Comparison of ENCODE assay signal across 9 cellular contexts in genomic region chr13:106917024-106917491, GRCh38.
DNase-seq lines count a peak whose midpoint lies in the region; ATAC-seq and TF ChIP-seq lines count a peak whose summit lies in the region.
"Had no signal": no experiment of that assay in that cellular context is flagged by ENCODE, and none has a peak within 500 bp of the region (broad histone marks: within the 10 kb centered on the region; RNA-seq: fewer than 3 reads in every experiment).

No MANE protein-coding gene starts in this region.

- TF ChIP-seq CTCF in AG09309 (IDR thresholded peaks at IDR 0.05; ENCODE audit: control insufficient read depth, insufficient read depth, low read depth, low read length, missing control alignments) (no peak), heart right ventricle (IDR thresholded peaks at IDR 0.05) (no peak)

- H3K79me1 ChIP-seq in trophoblast cell (ENCODE audit: low read length): peaks cover 7% of the 10 kb centered on the region

- H3K36me3 ChIP-seq in heart right ventricle: no peaks in the 10 kb centered on the region
- H3K36me3 ChIP-seq in trophoblast cell (ENCODE audit: control insufficient read depth in 1 of 2, insufficient read depth in 2 of 2, low read length in 2 of 2): no peaks in the 10 kb centered on the region

- H3K79me2 ChIP-seq in trophoblast cell (ENCODE audit: control insufficient read depth, insufficient read depth, low read length, poor library complexity): peaks cover 4% of the 10 kb centered on the region

- 26 to 27% methylated on average over 27 to 28 of the region's 28 CpGs for WGBS in heart right ventricle, 2 donors
- WGBS in trophoblast cell (ENCODE audit: extremely low coverage, insufficient coverage, insufficient read length): no CpG with 5 or more reads among the region's 28 CpGs

- H4K8ac ChIP-seq in trophoblast cell (ENCODE audit: low read depth, low read length): peak overlapping the region; percentile 89

- no peak overlapping the region for H2BK12ac ChIP-seq in trophoblast cell (ENCODE audit: low read length)

- H3K9ac ChIP-seq in trophoblast cell (ENCODE audit: low read length): no peak overlapping the region

- H3K4me3 ChIP-seq in AG09309 (ENCODE audit: control insufficient read depth, low read depth, low read length): peak overlapping the region; percentile 57
- peak overlapping the region; percentile 45 to 76 (median 63) for H3K4me3 ChIP-seq in heart right ventricle
- no peak overlapping the region for H3K4me3 ChIP-seq in trophoblast cell (ENCODE audit: low read depth, low read length)

- DNase-seq in AG09309 (ENCODE audit: low read depth): no peak
- DNase-seq in heart right ventricle: peak; percentile 51
- no peak for DNase-seq in trophoblast cell
- no peak for DNase-seq in COLO829 (ENCODE audit: low spot score)
- DNase-seq: islet precursor cell had no signal

- H3K4me1 Mint-ChIP-seq in activated T-helper 17 cell treated with anti-CD3 and anti-CD28 coated beads, Interleukin-2, amount 50 U/mL, for 72 hours: no peaks in the 10 kb centered on the region

- H3K4me1 ChIP-seq in heart right ventricle (peaks cover 0 to 48% (median 17%) of the 10 kb centered on the region in 9 donors), trophoblast cell (ENCODE audit: control insufficient read depth in 1 of 2, insufficient read depth in 2 of 2, low read length in 2 of 2) (peaks cover 2 to 4% of the 10 kb centered on the region in 2 experiments)

- H3K4me2 ChIP-seq in trophoblast cell (ENCODE audit: low read length): peak overlapping the region; percentile 78

- H2AFZ ChIP-seq in trophoblast cell (ENCODE audit: insufficient read depth, low read length, poor library complexity): no peak overlapping the region

- intact Hi-C loops in heart right ventricle (cut with DNase I): loop anchor here in 7 of 10 donors (2.0 to 10.0 kb wide), 19 partner anchors 45 to 425 kb away; partner anchors contain the start of genes EFNB2 (in 5 of the 7) and ARGLU1 (in 2 of the 7)

- H3K23ac ChIP-seq in trophoblast cell (ENCODE audit: low read length): no peak overlapping the region

- H2BK120ac ChIP-seq in trophoblast cell (ENCODE audit: insufficient read depth, low read length, poor library complexity): no peak overlapping the region

- H3K27ac Mint-ChIP-seq in activated T-helper 17 cell treated with anti-CD3 and anti-CD28 coated beads, Interleukin-2, amount 50 U/mL, for 72 hours: no peak overlapping the region

- H3K36me3 Mint-ChIP-seq in activated T-helper 17 cell treated with anti-CD3 and anti-CD28 coated beads, Interleukin-2, amount 50 U/mL, for 72 hours (ENCODE audit: low read depth): no peaks in the 10 kb centered on the region

- H3K18ac ChIP-seq in trophoblast cell (ENCODE audit: low read length): no peak overlapping the region

- peak overlapping the region; percentile 22 for H3K4ac ChIP-seq in trophoblast cell (ENCODE audit: low read depth, low read length)

- peaks cover 6% of the 10 kb centered on the region for H3K27me3 Mint-ChIP-seq in activated T-helper 17 cell treated with anti-CD3 and anti-CD28 coated beads, Interleukin-2, amount 50 U/mL, for 72 hours

- H2AK5ac ChIP-seq in trophoblast cell (ENCODE audit: low read length): no peak overlapping the region

- peak overlapping the region; percentile 36 for H4K12ac ChIP-seq in trophoblast cell (ENCODE audit: low read depth, low read length)

- H3K14ac ChIP-seq in trophoblast cell (ENCODE audit: low read length): no peak overlapping the region

- H3K27me3 ChIP-seq in heart right ventricle (peaks cover 0 to 3% (median 0%) of the 10 kb centered on the region in 7 donors), trophoblast cell (ENCODE audit: insufficient read depth, low read length) (no peaks in the 10 kb centered on the region)

- H3K9me3 ChIP-seq in heart right ventricle (no peaks in the 10 kb centered on the region), trophoblast cell (ENCODE audit: insufficient read depth, low read depth, low read length) (no peaks in the 10 kb centered on the region)

- no peak for ATAC-seq in activated T-helper 17 cell treated with anti-CD3 and anti-CD28 coated beads, Interleukin-2, amount 50 U/mL, for 72 hours (replicated peaks)
- peak; percentile 8 to 54 (median 28) for ATAC-seq in heart right ventricle
- ATAC-seq in HG02759 (IDR thresholded peaks at IDR 0.05; ENCODE audit: unreplicated experiment): no peak
- ATAC-seq in HG02798 (IDR thresholded peaks at IDR 0.05; ENCODE audit: poor library complexity, unreplicated experiment): no peak
- no peak for ATAC-seq in GM18909 (IDR thresholded peaks at IDR 0.05; ENCODE audit: poor library complexity, unreplicated experiment)

- peak overlapping the region; percentile 67 for H3K4me3 Mint-ChIP-seq in activated T-helper 17 cell treated with anti-CD3 and anti-CD28 coated beads, Interleukin-2, amount 50 U/mL, for 72 hours

- H4K91ac ChIP-seq in trophoblast cell (ENCODE audit: low read depth, low read length): peak overlapping the region; percentile 42

- no peaks in the 10 kb centered on the region for H3K9me3 Mint-ChIP-seq in activated T-helper 17 cell treated with anti-CD3 and anti-CD28 coated beads, Interleukin-2, amount 50 U/mL, for 72 hours

- no peak overlapping the region for H2BK5ac ChIP-seq in trophoblast cell (ENCODE audit: low read depth, low read length, poor library complexity)

- H3K27ac ChIP-seq in heart right ventricle: peak overlapping the region; percentile 84 to 98 (median 95)
- no peak overlapping the region for H3K27ac ChIP-seq in trophoblast cell (ENCODE audit: low read depth, low read length)

Comparison
In these comparisons a context has a peak if more than half of its experiments do, and no peak if none do; other contexts are left out.
1. DNase-seq: peak in heart right ventricle (2 of 2); none in AG09309 (single experiment), trophoblast cell (0 of 2) and COLO829 (single experiment).
2. ATAC-seq: peak in heart right ventricle (8 of 8); none in activated T-helper 17 cell treated with anti-CD3 and anti-CD28 coated beads, Interleukin-2, amount 50 U/mL, for 72 hours (single experiment), HG02759 (single experiment), HG02798 (single experiment) and GM18909 (single experiment).